ENCODE assay signal across 12 cellular contexts in the genomic region with DNA sequence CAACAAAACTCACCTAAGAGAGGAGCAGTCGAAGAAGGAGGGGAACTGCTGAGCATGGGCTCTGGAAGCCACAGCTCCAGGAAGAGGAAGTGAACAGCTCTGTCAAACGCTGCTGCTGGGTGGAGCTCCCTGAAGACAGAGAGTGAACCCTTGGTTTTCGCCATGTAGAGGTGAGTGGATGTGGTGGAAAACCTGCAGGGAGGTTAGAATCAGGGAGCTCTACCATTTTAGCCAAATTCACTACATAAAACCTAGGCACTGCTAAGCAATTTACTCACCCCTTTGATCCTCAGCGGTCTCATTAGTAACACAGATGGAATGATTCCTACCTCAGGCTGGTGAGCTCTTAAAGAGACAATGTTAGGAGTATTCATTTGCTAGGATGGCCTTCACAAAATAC. TPM values are rescaled to one million over a fixed set of nuclear protein-coding genes. Genes with fewer than 3 reads are reported as not detected.
DNase-seq lines count a peak whose midpoint lies in the region; ATAC-seq and TF ChIP-seq lines count a peak whose summit lies in the region.
"Had no signal": no experiment of that assay in that cellular context is flagged by ENCODE, and none has a peak within 500 bp of the region (broad histone marks: within the 10 kb centered on the region; RNA-seq: fewer than 3 reads in every experiment).

No MANE protein-coding gene starts in this region.

- TF ChIP-seq CTCF in Loucy (conservative IDR thresholded peaks at IDR 0.05; ENCODE audit: low read length), result no peak
- TF ChIP-seq CTCF in mucosa of descending colon (IDR thresholded peaks at IDR 0.05), result no peak
- TF ChIP-seq CTCF in hepatocyte (IDR thresholded peaks at IDR 0.05; ENCODE audit: poor library complexity), result no peak
- TF ChIP-seq CTCF in CD14-positive monocyte (IDR thresholded peaks at IDR 0.05), result no peak

- H3K4me2 ChIP-seq in Loucy (ENCODE audit: low read depth, low read length, poor library complexity, severe bottlenecking) (peak overlapping the region; percentile 6), hepatocyte (no peak overlapping the region)

- no peaks in the 10 kb centered on the region for H3K79me2 ChIP-seq in Loucy (ENCODE audit: insufficient read depth, low read length)
- H3K79me2 ChIP-seq in hepatocyte, result no peaks in the 10 kb centered on the region

- H4K20me1 ChIP-seq in Loucy (ENCODE audit: insufficient read depth, low read length, poor library complexity, severe bottlenecking) (no peaks in the 10 kb centered on the region), hepatocyte (ENCODE audit: insufficient read depth, poor library complexity, severe bottlenecking) (no peaks in the 10 kb centered on the region)

- peaks cover 15% of the 10 kb centered on the region for H3K4me1 Mint-ChIP-seq in CD14-positive monocyte
- H3K4me1 Mint-ChIP-seq: nephron had no signal

- H3K27ac Mint-ChIP-seq in CD14-positive monocyte, result no peak overlapping the region
- H3K27ac Mint-ChIP-seq: activated naive CD4-positive, alpha-beta T cell treated with anti-CD3 and anti-CD28 coated beads for 36 hours; nephron had no signal

- in situ Hi-C loops in SK-MEL-5 (cut with HindIII; ENCODE audit: low pct_unique_long_range_greater_than_20kb, low sequenced_read_pairs), result no loop called here

- H3K27me3 ChIP-seq in Loucy (ENCODE audit: insufficient read depth, low read length, poor library complexity, severe bottlenecking) (no peaks in the 10 kb centered on the region), hepatocyte (no peaks in the 10 kb centered on the region)

- peak; percentile 38 for DNase-seq in GDM1 (lab: John Stamatoyannopoulos, UW)
- DNase-seq in SK-MEL-5 (ENCODE audit: low read depth, low spot score), result peak; percentile 82
- no peak for DNase-seq in mucosa of descending colon
- DNase-seq in hepatocyte (ENCODE audit: low spot score), result no peak
- no peak for DNase-seq in NCI-H1694 treated with DMSO at 0.1 percent for 48 hours (lab: John Stamatoyannopoulos, UW)
- DNase-seq in CD14-positive monocyte (ENCODE audit: low spot score), result no peak
- DNase-seq: activated CD4-positive, alpha-beta T cell treated with anti-CD3 and anti-CD28 coated beads, Interleukin-2, amount 50 U/mL, for 48 hours; activated naive CD4-positive, alpha-beta T cell treated with anti-CD3 and anti-CD28 coated beads for 36 hours; NCI-H187 treated with DMSO at 0.1 percent for 48 hours had no signal

- no peaks in the 10 kb centered on the region for H3K36me3 Mint-ChIP-seq in CD14-positive monocyte

- H3K36me3 ChIP-seq in Loucy (ENCODE audit: insufficient read depth, low read length) (no peaks in the 10 kb centered on the region), mucosa of descending colon (ENCODE audit: low read depth) (no peaks in the 10 kb centered on the region), hepatocyte (replicated peaks; ENCODE audit: insufficient read depth, low read depth) (no peaks in the 10 kb centered on the region)

- 84% methylated on average over 4 of the region's 4 CpGs for WGBS in hepatocyte (ENCODE audit: low lambda C conversion rate, missing lambda C conversion rate)

- no peak overlapping the region for H3K27ac ChIP-seq in hepatocyte

- peaks cover 0 to 11% (median 4%) of the 10 kb centered on the region in 7 donors for H3K9me3 Mint-ChIP-seq in CD14-positive monocyte
- H3K9me3 Mint-ChIP-seq: activated naive CD4-positive, alpha-beta T cell treated with anti-CD3 and anti-CD28 coated beads for 36 hours; nephron had no signal

- no peaks in the 10 kb centered on the region for H3K9me3 ChIP-seq in Loucy (ENCODE audit: insufficient read depth, low read depth, low read length)
- H3K9me3 ChIP-seq in mucosa of descending colon, result no peaks in the 10 kb centered on the region
- no peaks in the 10 kb centered on the region for H3K9me3 ChIP-seq in hepatocyte (ENCODE audit: low read depth)

- peaks cover 6% of the 10 kb centered on the region for H3K4me1 ChIP-seq in Loucy (ENCODE audit: insufficient read depth, low read length, poor library complexity, severe bottlenecking)
- H3K4me1 ChIP-seq in mucosa of descending colon (ENCODE audit: low read depth), result no peaks in the 10 kb centered on the region
- H3K4me1 ChIP-seq in hepatocyte (ENCODE audit: insufficient read depth), result no peaks in the 10 kb centered on the region

- intact Hi-C loops in mucosa of descending colon (cut with DNase I, micrococcal nuclease), result loop anchor here (10.0 kb wide), 2 partner anchors 399 to 1449 kb away; no protein-coding TSS in a partner anchor
- intact Hi-C loops in CD14-positive monocyte (cut with micrococcal nuclease), result loop anchor here (5.0 to 10.0 kb wide), 5 partner anchors 399 to 1729 kb away; no protein-coding TSS in a partner anchor

- no peaks in the 10 kb centered on the region for H3K9me2 ChIP-seq in Loucy (replicated peaks; ENCODE audit: low read depth, low read length)
- H3K9me2 ChIP-seq in hepatocyte (replicated peaks; ENCODE audit: insufficient read depth), result no peaks in the 10 kb centered on the region

- no peaks in the 10 kb centered on the region for H3F3A ChIP-seq in Loucy (ENCODE audit: low read depth)

- H2AFZ ChIP-seq in Loucy (ENCODE audit: low read length) (peak overlapping the region; percentile 94), hepatocyte (no peak overlapping the region)

- no peak overlapping the region for H3K9ac ChIP-seq in Loucy (ENCODE audit: low read depth, low read length, poor library complexity, severe bottlenecking)

- H3K27me3 Mint-ChIP-seq in CD14-positive monocyte (ENCODE audit: low read depth in 3 of 3), result peaks cover 14 to 27% (median 14%) of the 10 kb centered on the region in 3 donors

- H3K4me3 Mint-ChIP-seq in CD14-positive monocyte, result peak overlapping the region in 1 of 2 donors; percentile 21
- H3K4me3 Mint-ChIP-seq: activated naive CD4-positive, alpha-beta T cell treated with anti-CD3 and anti-CD28 coated beads for 36 hours; nephron had no signal

- H3K4me3 ChIP-seq in Loucy (ENCODE audit: low read length, poor library complexity, severe bottlenecking) (no peak overlapping the region), mucosa of descending colon (no peak overlapping the region), hepatocyte (no peak overlapping the region)

- ATAC-seq in mucosa of descending colon (peak; percentile 44), GM18873 (IDR thresholded peaks at IDR 0.05; ENCODE audit: low FRiP score, unreplicated experiment) (no peak)

RNA-seq across cellular contexts. Expression of a gene that starts 19.4 kb away (rescaled TPM):
- total RNA-seq in SK-MEL-5 (2014; rRNA removed; shearing (Covaris generic)), result 24.6 and 38.4 TPM in 2 replicates
- polyA plus RNA-seq in SK-MEL-5 (2015; cell fraction: cytosol; rRNA removed), result 104 and 135 TPM in 2 replicates
- polyA plus RNA-seq in SK-MEL-5 (2015; cell fraction: nucleus; rRNA removed), result 188 and 226 TPM in 2 replicates
- under 1 TPM; 0.09 to 0.98 (median 0.53) TPM for total RNA-seq in mucosa of descending colon
- 6.2 TPM in 2 replicates for total RNA-seq in hepatocyte
- 14.9 and 17.5 TPM in 2 replicates for polyA plus RNA-seq in hepatocyte
- polyA plus RNA-seq in CD14-positive monocyte, result not detected

Comparison
In these comparisons a context has a peak if more than half of its experiments do, and no peak if none do; other contexts are left out.
1. DNase-seq: peak in GDM1 (single experiment) and SK-MEL-5 (single experiment); none in mucosa of descending colon (0 of 3), hepatocyte (single experiment), NCI-H1694 treated with DMSO at 0.1 percent for 48 hours (single experiment) and CD14-positive monocyte (single experiment).